Comparison of ENCODE assay signal across 26 cellular contexts in the genomic region with DNA sequence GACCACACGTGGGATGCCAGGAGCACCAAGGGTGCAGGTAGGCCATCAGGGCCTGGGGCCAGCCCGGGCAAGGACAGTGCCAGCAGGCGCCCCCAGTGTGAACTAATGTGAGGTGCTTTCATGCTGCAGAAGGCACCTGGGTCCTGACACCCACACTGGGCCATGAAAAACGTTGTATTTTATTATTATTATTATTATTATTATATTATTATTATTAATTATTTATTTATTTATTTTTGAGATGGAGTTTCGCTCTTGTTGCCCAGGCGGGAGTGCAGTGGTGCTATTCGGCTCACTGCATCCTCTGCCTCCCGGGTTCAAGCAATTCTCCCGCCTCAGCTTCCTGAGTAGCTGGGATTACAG.
DNase-seq lines count a peak whose midpoint lies in the region; ATAC-seq, FAIRE-seq and TF ChIP-seq lines count a peak whose summit lies in the region.
"Had no signal": no experiment of that assay in that cellular context is flagged by ENCODE, and none has a peak within 500 bp of the region (broad histone marks: within the 10 kb centered on the region; RNA-seq: fewer than 3 reads in every experiment).

No MANE protein-coding gene starts in this region.

- no peak overlapping the region for H3K14ac ChIP-seq in neuronal stem cell (ENCODE audit: low read length)

- POLR2A ChIA-PET in WTC11 (lab: Charles Lee) = no interaction called here

- H3K9me3 ChIP-seq in kidney (ENCODE audit: control insufficient read depth in 1 of 2, low read length in 2 of 2) (no peaks in the 10 kb centered on the region), neuronal stem cell (replicated peaks in 1 of 2; ENCODE audit: control insufficient read depth in 2 of 2, insufficient read depth in 1 of 2, low read depth in 1 of 2, low read length in 2 of 2) (no peaks in the 10 kb centered on the region), SJCRH30 (replicated peaks) (no peaks in the 10 kb centered on the region)
- H3K9me3 ChIP-seq: BLaER1 had no signal

- ATAC-seq in WTC11 (no peak), GM19463 (IDR thresholded peaks at IDR 0.05; ENCODE audit: unreplicated experiment) (no peak)
- ATAC-seq: GM12878 had no signal

- H2BK120ac ChIP-seq in neuronal stem cell (ENCODE audit: low read depth, low read length) = peak overlapping the region; percentile 87

- no peak overlapping the region for H2AK5ac ChIP-seq in neuronal stem cell (ENCODE audit: low read depth, low read length)

- H3K27me3 ChIP-seq in neuronal stem cell (ENCODE audit: control insufficient read depth in 3 of 3, insufficient read depth in 3 of 3, low read depth in 1 of 3, low read length in 3 of 3) (no peaks in the 10 kb centered on the region), SJCRH30 (no peaks in the 10 kb centered on the region)
- H3K27me3 ChIP-seq: BE2C had no signal

- no peak overlapping the region for H2AFZ ChIP-seq in neuronal stem cell (ENCODE audit: low read length)

- H3K27ac ChIP-seq in kidney (ENCODE audit: low read depth in 2 of 2, low read length in 2 of 2) (no peak overlapping the region), neuronal stem cell (replicated peaks; ENCODE audit: low read length) (no peak overlapping the region), SJCRH30 (no peak overlapping the region)
- H3K27ac ChIP-seq: BLaER1 had no signal

- no peak overlapping the region for H3K4me2 ChIP-seq in neuronal stem cell (ENCODE audit: insufficient read depth, low read length, poor library complexity, severe bottlenecking)
- H3K4me2 ChIP-seq: BLaER1 had no signal

- no peak for FAIRE-seq in kidney (lab: Jason Lieb, UNC)
- FAIRE-seq: A204.1, GM12878, GM12892, GM18507 had no signal

- H3K9me3 Mint-ChIP-seq in WTC11 = no peaks in the 10 kb centered on the region
- H3K9me3 Mint-ChIP-seq: CD4-positive, CD25-positive, alpha-beta regulatory T cell; CD8-positive, alpha-beta memory T cell had no signal

- H3K4me3 Mint-ChIP-seq in WTC11 = no peak overlapping the region
- H3K4me3 Mint-ChIP-seq: CD14-positive monocyte; CD4-positive, alpha-beta memory T cell; CD4-positive, CD25-positive, alpha-beta regulatory T cell; CD8-positive, alpha-beta memory T cell had no signal

- no peak overlapping the region for H3K9ac ChIP-seq in kidney (ENCODE audit: low read length in 2 of 2)
- no peak overlapping the region for H3K9ac ChIP-seq in neuronal stem cell (ENCODE audit: low read depth, low read length, poor library complexity)
- H3K9ac ChIP-seq: BLaER1 had no signal

- no CpG with 5 or more reads among the region's 9 CpGs for WGBS in neuronal stem cell (ENCODE audit: extremely low coverage in 2 of 2, insufficient read length in 2 of 2, insufficient replicate concordance in 1 of 2), 2 donors

- H3K4me1 ChIP-seq in kidney (ENCODE audit: control insufficient read depth in 1 of 2, insufficient read depth in 1 of 2, low read depth in 1 of 2, low read length in 2 of 2) = no peaks in the 10 kb centered on the region
- H3K4me1 ChIP-seq in neuronal stem cell (ENCODE audit: control insufficient read depth in 2 of 2, insufficient read depth in 1 of 2, low read depth in 1 of 2, low read length in 2 of 2) = peaks cover 4 to 8% of the 10 kb centered on the region in 2 donors
- H3K4me1 ChIP-seq in SJCRH30 = no peaks in the 10 kb centered on the region
- H3K4me1 ChIP-seq: BE2C had no signal

- H3K27me3 Mint-ChIP-seq in WTC11 (ENCODE audit: low read depth) = no peaks in the 10 kb centered on the region
- H3K27me3 Mint-ChIP-seq: CD4-positive, CD25-positive, alpha-beta regulatory T cell had no signal

- H4K8ac ChIP-seq in neuronal stem cell (ENCODE audit: low read depth, low read length) = no peak overlapping the region

- no peak overlapping the region for H3K27ac Mint-ChIP-seq in WTC11
- H3K27ac Mint-ChIP-seq: CD14-positive monocyte; CD4-positive, alpha-beta memory T cell; CD4-positive, CD25-positive, alpha-beta regulatory T cell; CD8-positive, alpha-beta memory T cell had no signal

- no peaks in the 10 kb centered on the region for H3K79me1 ChIP-seq in neuronal stem cell (ENCODE audit: low read depth, low read length)

- no peak overlapping the region for H3K18ac ChIP-seq in neuronal stem cell (ENCODE audit: low read length)

- H3K23ac ChIP-seq in neuronal stem cell (ENCODE audit: low read depth, low read length, poor library complexity) = no peak overlapping the region

- peak overlapping the region; percentile 66 for H3K4ac ChIP-seq in neuronal stem cell (ENCODE audit: low read length)

- peak overlapping the region; percentile 24 for H2BK15ac ChIP-seq in neuronal stem cell (ENCODE audit: low read length)

- no peak for TF ChIP-seq CTCF in WTC11 (IDR thresholded peaks at IDR 0.05)
- TF ChIP-seq CTCF in kidney (IDR thresholded peaks at IDR 0.05; ENCODE audit: borderline replicate concordance, extremely low read depth, insufficient read depth) = no peak

- intact Hi-C loops in kidney (cut with DNase I) = no loop called here

- H3K36me3 ChIP-seq in kidney (ENCODE audit: control insufficient read depth in 1 of 2, insufficient read depth in 2 of 2, low read length in 2 of 2) = no peaks in the 10 kb centered on the region
- H3K36me3 ChIP-seq in neuronal stem cell (replicated peaks in 1 of 2; ENCODE audit: control insufficient read depth in 2 of 2, insufficient read depth in 2 of 2, low read length in 2 of 2) = no peaks in the 10 kb centered on the region
- H3K36me3 ChIP-seq in SJCRH30 = no peaks in the 10 kb centered on the region
- H3K36me3 ChIP-seq: BE2C, BLaER1 had no signal

- DNase-seq in WTC11 (ENCODE audit: low spot score) (no peak), kidney (peak; percentile 40), neuronal stem cell (ENCODE audit: low spot score) (no peak), SJCRH30 (no peak)
- DNase-seq: 8988T; ACHN; BE2C; C1 segment of cervical spinal cord; CD4-positive, alpha-beta memory T cell; CD4-positive, CD25-positive, alpha-beta regulatory T cell; CD8-positive, alpha-beta memory T cell; COR-L47; DMS 273 treated with DMSO at 0.1 percent for 48 hours; DMS153; DMS53; DMS79; DND-41; EL; GDM1 had no signal

- no peak overlapping the region for H4K91ac ChIP-seq in neuronal stem cell (ENCODE audit: low read depth, low read length, poor library complexity)

- H3K4me1 Mint-ChIP-seq in WTC11 = peaks cover under 1% of the 10 kb centered on the region; the same call in 1 of the 2 replicates
- H3K4me1 Mint-ChIP-seq: CD14-positive monocyte; CD4-positive, alpha-beta memory T cell; CD8-positive, alpha-beta memory T cell had no signal

- H3K4me3 ChIP-seq in kidney (ENCODE audit: low read length in 2 of 2) = no peak overlapping the region
- no peak overlapping the region for H3K4me3 ChIP-seq in neuronal stem cell (ENCODE audit: low read length in 2 of 2)
- H3K4me3 ChIP-seq in SJCRH30 = no peak overlapping the region
- H3K4me3 ChIP-seq: BLaER1, GM12878 had no signal

- no peak overlapping the region for H2BK12ac ChIP-seq in neuronal stem cell (ENCODE audit: low read length)

- H2BK5ac ChIP-seq in neuronal stem cell (ENCODE audit: low read length) = no peak overlapping the region

- CTCF ChIA-PET in WTC11 (lab: Charles Lee) = no interaction called here

- no peaks in the 10 kb centered on the region for H3K36me3 Mint-ChIP-seq in WTC11
- H3K36me3 Mint-ChIP-seq: CD14-positive monocyte; CD4-positive, alpha-beta memory T cell; CD4-positive, CD25-positive, alpha-beta regulatory T cell; CD8-positive, alpha-beta memory T cell had no signal

TF ChIP-seq in WTC11, 78 proteins besides CTCF, POLR2A, EP300 and RAD21 (continues in another document):
- TF ChIP-seq, protein P1, sequence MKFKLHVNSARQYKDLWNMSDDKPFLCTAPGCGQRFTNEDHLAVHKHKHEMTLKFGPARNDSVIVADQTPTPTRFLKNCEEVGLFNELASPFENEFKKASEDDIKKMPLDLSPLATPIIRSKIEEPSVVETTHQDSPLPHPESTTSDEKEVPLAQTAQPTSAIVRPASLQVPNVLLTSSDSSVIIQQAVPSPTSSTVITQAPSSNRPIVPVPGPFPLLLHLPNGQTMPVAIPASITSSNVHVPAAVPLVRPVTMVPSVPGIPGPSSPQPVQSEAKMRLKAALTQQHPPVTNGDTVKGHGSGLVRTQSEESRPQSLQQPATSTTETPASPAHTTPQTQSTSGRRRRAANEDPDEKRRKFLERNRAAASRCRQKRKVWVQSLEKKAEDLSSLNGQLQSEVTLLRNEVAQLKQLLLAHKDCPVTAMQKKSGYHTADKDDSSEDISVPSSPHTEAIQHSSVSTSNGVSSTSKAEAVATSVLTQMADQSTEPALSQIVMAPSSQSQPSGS (CRISPR knock-in tag; IDR thresholded peaks at IDR 0.05; ENCODE audit: borderline replicate concordance, low read depth) = no peak
- TF ChIP-seq, protein P2, sequence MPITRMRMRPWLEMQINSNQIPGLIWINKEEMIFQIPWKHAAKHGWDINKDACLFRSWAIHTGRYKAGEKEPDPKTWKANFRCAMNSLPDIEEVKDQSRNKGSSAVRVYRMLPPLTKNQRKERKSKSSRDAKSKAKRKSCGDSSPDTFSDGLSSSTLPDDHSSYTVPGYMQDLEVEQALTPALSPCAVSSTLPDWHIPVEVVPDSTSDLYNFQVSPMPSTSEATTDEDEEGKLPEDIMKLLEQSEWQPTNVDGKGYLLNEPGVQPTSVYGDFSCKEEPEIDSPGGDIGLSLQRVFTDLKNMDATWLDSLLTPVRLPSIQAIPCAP (CRISPR knock-in tag; IDR thresholded peaks at IDR 0.05) = no peak
- TF ChIP-seq TEAD4 (CRISPR knock-in tag; IDR thresholded peaks at IDR 0.05) = no peak
- no peak for TF ChIP-seq MYBL2 (CRISPR knock-in tag; IDR thresholded peaks at IDR 0.05)
